In the genomic region with DNA sequence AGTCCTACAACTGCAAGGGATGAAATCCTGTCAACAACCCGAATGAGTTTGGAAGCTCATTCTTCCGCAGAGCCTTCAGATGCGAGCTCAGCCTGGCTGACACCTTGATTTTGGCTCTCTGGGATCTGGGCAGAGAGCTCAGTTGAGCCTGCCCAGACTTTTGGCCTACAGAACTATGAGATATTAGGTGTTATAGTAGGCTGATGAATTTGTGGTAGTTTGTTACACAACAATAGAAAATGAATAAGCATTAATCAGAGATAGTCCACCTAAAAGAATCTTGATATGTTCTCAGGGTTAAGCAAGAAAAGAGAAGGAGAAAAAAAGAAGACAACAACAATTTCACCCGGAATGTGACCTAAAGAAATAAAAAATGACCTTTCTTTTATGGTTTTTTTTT, we compare ENCODE assay signal across 34 cellular contexts. TPM values are rescaled to one million over a fixed set of nuclear protein-coding genes. Genes with fewer than 3 reads are reported as not detected.
DNase-seq lines count a peak whose midpoint lies in the region; ATAC-seq, FAIRE-seq and TF ChIP-seq lines count a peak whose summit lies in the region.
"Had no signal": no experiment of that assay in that cellular context is flagged by ENCODE, and none has a peak within 500 bp of the region (broad histone marks: within the 10 kb centered on the region; RNA-seq: fewer than 3 reads in every experiment).

No MANE protein-coding gene starts in this region.

- BruUV-seq in HepG2 (replicated peaks; lab: Mats Ljungman, UMichigan) = no TSS peak

- H3K4me1 ChIP-seq in HepG2 (ENCODE audit: insufficient read depth, low read length) (no peaks in the 10 kb centered on the region), right lobe of liver (no peaks in the 10 kb centered on the region)
- H3K4me1 ChIP-seq: esophagus squamous epithelium, neural progenitor cell, right atrium auricular region had no signal

- no peak overlapping the region for H3K4me3 ChIP-seq in HepG2 (replicated peaks in 1 of 3; ENCODE audit: insufficient read depth in 1 of 3, low read depth in 2 of 3, low read length in 3 of 3)
- no peak overlapping the region for H3K4me3 ChIP-seq in right lobe of liver
- H3K4me3 ChIP-seq: cardiac muscle cell, coronary artery, esophagus squamous epithelium, heart right ventricle, K562, MG63, neural progenitor cell, right atrium auricular region had no signal

- no peak for TF ChIP-seq EP300 in HepG2 (IDR thresholded peaks at IDR 0.05; ENCODE audit: low read depth in 2 of 2, low read length in 2 of 2)
- TF ChIP-seq EP300 in HepG2 (CRISPR knock-in tag; IDR thresholded peaks at IDR 0.05; ENCODE audit: borderline replicate concordance) = no peak

- no peaks in the 10 kb centered on the region for H3K36me3 ChIP-seq in HepG2 (replicated peaks in 1 of 2; ENCODE audit: control insufficient read depth in 1 of 2, insufficient read depth in 2 of 2, low read length in 2 of 2)
- no peaks in the 10 kb centered on the region for H3K36me3 ChIP-seq in right lobe of liver
- H3K36me3 ChIP-seq: cardiac muscle cell, esophagus squamous epithelium, heart right ventricle, MG63, neural progenitor cell, right atrium auricular region had no signal

- H3K9me3 ChIP-seq in HepG2 (ENCODE audit: low read length) (no peaks in the 10 kb centered on the region), right lobe of liver (no peaks in the 10 kb centered on the region)
- H3K9me3 ChIP-seq: esophagus squamous epithelium, heart right ventricle, MG63, right atrium auricular region had no signal

- no peaks in the 10 kb centered on the region for H3K79me2 ChIP-seq in HepG2 (ENCODE audit: insufficient read depth, low read length)

- TF ChIP-seq CTCF in HepG2 (CRISPR knock-in tag; IDR thresholded peaks at IDR 0.05) (no peak), right lobe of liver (IDR thresholded peaks at IDR 0.05) (no peak)

- H3K4me3 Mint-ChIP-seq in T-helper 1 cell treated with Interleukin-12 subunit alpha and Interleukin-12 subunit beta and Interleukin-4 antibody, amounts not matched to agents 30 μg/mL and 1 μg/mL, for 36 hours = no peak overlapping the region
- H3K4me3 Mint-ChIP-seq in dendritic cell treated with granulocyte-macrophage colony-stimulating factor and Interleukin-4, amounts not matched to agents 40 ng/mL and 50 ng/mL, for 4 days = no peak overlapping the region
- H3K4me3 Mint-ChIP-seq: CD14-positive monocyte, neural progenitor cell had no signal

- H3K4me2 ChIP-seq in HepG2 (ENCODE audit: low read depth, low read length) = no peak overlapping the region
- H3K4me2 ChIP-seq: neural progenitor cell had no signal

- no peak overlapping the region for H3K9ac ChIP-seq in HepG2 (ENCODE audit: insufficient read depth, low read depth, low read length)
- H3K9ac ChIP-seq: neural progenitor cell had no signal

- no peak for ATAC-seq in HepG2
- no peak for ATAC-seq in right lobe of liver
- ATAC-seq: K562 had no signal

- peaks cover 78% of the 10 kb centered on the region for H3K4me1 Mint-ChIP-seq in T-helper 1 cell treated with Interleukin-12 subunit alpha and Interleukin-12 subunit beta and Interleukin-4 antibody, amounts not matched to agents 30 μg/mL and 1 μg/mL, for 36 hours (ENCODE audit: low read depth)
- H3K4me1 Mint-ChIP-seq in dendritic cell treated with granulocyte-macrophage colony-stimulating factor and Interleukin-4, amounts not matched to agents 40 ng/mL and 50 ng/mL, for 4 days (ENCODE audit: low read depth) = peaks cover 48% of the 10 kb centered on the region
- H3K4me1 Mint-ChIP-seq: neural progenitor cell had no signal

- 25% methylated on average over 4 of the region's 4 CpGs for WGBS in HepG2 (ENCODE audit: low lambda C conversion rate)
- WGBS in right lobe of liver (ENCODE audit: insufficient coverage, low coverage, low lambda C conversion rate, missing lambda C conversion rate) = 26% methylated on average over 1 of the region's 4 CpGs

- peaks cover 10% of the 10 kb centered on the region for H3K36me3 Mint-ChIP-seq in T-helper 1 cell treated with Interleukin-12 subunit alpha and Interleukin-12 subunit beta and Interleukin-4 antibody, amounts not matched to agents 30 μg/mL and 1 μg/mL, for 36 hours (ENCODE audit: low read depth)
- H3K36me3 Mint-ChIP-seq in dendritic cell treated with granulocyte-macrophage colony-stimulating factor and Interleukin-4, amounts not matched to agents 40 ng/mL and 50 ng/mL, for 4 days (ENCODE audit: low read depth) = no peaks in the 10 kb centered on the region
- H3K36me3 Mint-ChIP-seq: CD14-positive monocyte, neural progenitor cell had no signal

- H3K27ac Mint-ChIP-seq in T-helper 1 cell treated with Interleukin-12 subunit alpha and Interleukin-12 subunit beta and Interleukin-4 antibody, amounts not matched to agents 30 μg/mL and 1 μg/mL, for 36 hours = peak overlapping the region; percentile 37
- peak overlapping the region; percentile 13 for H3K27ac Mint-ChIP-seq in dendritic cell treated with granulocyte-macrophage colony-stimulating factor and Interleukin-4, amounts not matched to agents 40 ng/mL and 50 ng/mL, for 4 days
- H3K27ac Mint-ChIP-seq: neural progenitor cell had no signal

- no peaks in the 10 kb centered on the region; a peak in 1 of 5 replicates for H3K27me3 ChIP-seq in HepG2 (ENCODE audit: control insufficient read depth in 1 of 2, insufficient read depth in 2 of 2, low read length in 2 of 2)
- no peaks in the 10 kb centered on the region for H3K27me3 ChIP-seq in right lobe of liver
- H3K27me3 ChIP-seq: cardiac muscle cell, esophagus squamous epithelium, heart right ventricle, MG63, neural progenitor cell, right atrium auricular region had no signal

- no peak overlapping the region for H2AFZ ChIP-seq in HepG2 (ENCODE audit: low read length)
- H2AFZ ChIP-seq: neural progenitor cell had no signal

- peaks cover 12% of the 10 kb centered on the region for H3K9me3 Mint-ChIP-seq in T-helper 1 cell treated with Interleukin-12 subunit alpha and Interleukin-12 subunit beta and Interleukin-4 antibody, amounts not matched to agents 30 μg/mL and 1 μg/mL, for 36 hours
- H3K9me3 Mint-ChIP-seq in dendritic cell treated with granulocyte-macrophage colony-stimulating factor and Interleukin-4, amounts not matched to agents 40 ng/mL and 50 ng/mL, for 4 days = no peaks in the 10 kb centered on the region
- H3K9me3 Mint-ChIP-seq: CD14-positive monocyte, neural progenitor cell had no signal

- no peak for DNase-seq in T-helper 1 cell
- DNase-seq in HepG2 (ENCODE audit: low spot score) = no peak
- no peak for DNase-seq in right lobe of liver
- DNase-seq in NCI-H69 (lab: John Stamatoyannopoulos, UW) = no peak
- DNase-seq in DMS153 treated with DMSO at 0.1 percent for 48 hours (lab: John Stamatoyannopoulos, UW; ENCODE audit: unreplicated experiment) = no peak
- DNase-seq in OCI-M2 (lab: John Stamatoyannopoulos, UW; ENCODE audit: unreplicated experiment) = no peak
- DNase-seq: activated CD8-positive, alpha-beta memory T cell treated with anti-CD3 and anti-CD28 coated beads, Interleukin-2, amount 50 U/mL, for 4 hours; activated gamma-delta T cell treated with Interleukin-2 at 50 U/mL for 16 hours; aorta; Calu3; esophagus squamous epithelium; foreskin melanocyte; heart right ventricle; MG63; NCI-H1417; NCI-H2081 treated with DMSO at 0.1 percent for 48 hours; NCI-H226; NCI-H774; RPMI8226; stimulated activated CD4-positive, alpha-beta T cell treated with anti-CD3 and anti-CD28 coated beads, Interleukin-2, amount 100 ng/mL, for 24 hours had no signal

- POLR2A ChIA-PET in HepG2 (lab: Yijun Ruan, JAX) = no interaction called here

- no peak for FAIRE-seq in HepG2 (lab: Jason Lieb, UNC)
- FAIRE-seq: K562, urothelium cell line had no signal

- intact Hi-C loops in HepG2 (cut with micrococcal nuclease; ENCODE audit: unreplicated experiment) = no loop called here
- intact Hi-C loops in right lobe of liver (cut with DNase I) = no loop called here
- intact Hi-C loops in dendritic cell treated with granulocyte-macrophage colony-stimulating factor and Interleukin-4, amounts not matched to agents 40 ng/mL and 50 ng/mL, for 4 days (cut with micrococcal nuclease) = no loop called here

- no peak overlapping the region for H3K27ac ChIP-seq in HepG2 (ENCODE audit: extremely low read length, insufficient read depth, low read length)
- H3K27ac ChIP-seq in right lobe of liver = no peak overlapping the region
- H3K27ac ChIP-seq: 22Rv1, cardiac muscle cell, coronary artery, esophagus squamous epithelium, neural progenitor cell, right atrium auricular region had no signal

- no peaks in the 10 kb centered on the region for H3K27me3 Mint-ChIP-seq in T-helper 1 cell treated with Interleukin-12 subunit alpha and Interleukin-12 subunit beta and Interleukin-4 antibody, amounts not matched to agents 30 μg/mL and 1 μg/mL, for 36 hours (ENCODE audit: low read depth)
- peaks cover 4% of the 10 kb centered on the region for H3K27me3 Mint-ChIP-seq in dendritic cell treated with granulocyte-macrophage colony-stimulating factor and Interleukin-4, amounts not matched to agents 40 ng/mL and 50 ng/mL, for 4 days

- no peaks in the 10 kb centered on the region for H4K20me1 ChIP-seq in HepG2 (ENCODE audit: insufficient read depth, low read length)

- no peak for TF ChIP-seq RAD21 in HepG2 (CRISPR knock-in tag; IDR thresholded peaks at IDR 0.05)

- TF ChIP-seq POLR2A in HepG2 (IDR thresholded peaks at IDR 0.05; ENCODE audit: insufficient read depth in 1 of 2, low read depth in 2 of 2, low read length in 2 of 2) (no peak), right lobe of liver (IDR thresholded peaks at IDR 0.05) (no peak)

- in situ Hi-C loops in HepG2 (cut with HindIII; ENCODE audit: extremely low pct_ligation_motif_present, low pct_unique_long_range_greater_than_20kb) = no loop called here

- CTCF ChIA-PET in HepG2 (lab: Yijun Ruan, JAX; ENCODE audit: low intra/inter-chr PET ratio, low total read pairs) = no interaction called here

RNA-seq across cellular contexts. Expression of a gene that starts 30.4 kb away (rescaled TPM):
- total RNA-seq in HepG2 (2016; rRNA removed; fragmentation: Illumina TruSeq; extraction: Trizol) (not detected in 2 replicates), right lobe of liver (under 1 TPM in 4 of 6 experiments, not detected in 2; 0.66 to 0.88 (median 0.78) TPM)
- total RNA-seq in HepG2 (2016; cell fraction: cytosol; rRNA removed; fragmentation: Illumina TruSeq; extraction: Trizol; ENCODE audit: low read depth) = not detected in 2 replicates
- not detected in 2 replicates for total RNA-seq in HepG2 (2016; cell fraction: insoluble cytoplasmic fraction; rRNA removed; fragmentation: Illumina TruSeq; extraction: Trizol)
- not detected in 2 replicates for total RNA-seq in HepG2 (2016; cell fraction: membrane; rRNA removed; fragmentation: Illumina TruSeq; extraction: Trizol)
- total RNA-seq in HepG2 (2016; cell fraction: nucleus; rRNA removed; fragmentation: Illumina TruSeq; extraction: Trizol) = not detected in 2 replicates
- 0.10 and 0.12 TPM in 2 replicates for polyA plus RNA-seq in HepG2 (2011; rRNA removed)
- polyA plus RNA-seq in HepG2 (2011; cell fraction: cytosol; rRNA removed) = 0.07 and 0.13 TPM in 2 replicates
- polyA plus RNA-seq in HepG2 (2011; cell fraction: nucleus; rRNA removed) = not detected in 2 replicates
- polyA plus RNA-seq in HepG2 (2012) = not detected in 2 replicates
- polyA plus RNA-seq in HepG2 (2016; cell fraction: cytosol; fragmentation: Illumina TruSeq; extraction: Trizol; ENCODE audit: low read depth) = not detected in 2 replicates
- polyA plus RNA-seq in HepG2 (2016; cell fraction: insoluble cytoplasmic fraction; fragmentation: Illumina TruSeq; extraction: Trizol; ENCODE audit: low read depth) = not detected in 2 replicates
- not detected in 2 replicates for polyA plus RNA-seq in HepG2 (2016; cell fraction: membrane; fragmentation: Illumina TruSeq; extraction: Trizol; ENCODE audit: low read depth)
- polyA plus RNA-seq in HepG2 (2016; cell fraction: nucleus; fragmentation: Illumina TruSeq; extraction: Trizol; ENCODE audit: insufficient read depth, low read depth) = not detected in 2 replicates
- not detected in 2 replicates for polyA minus RNA-seq in HepG2 (2011; rRNA and poly(A)+ RNA removed; ENCODE audit: low replicate concordance)
- not detected in 2 replicates for polyA minus RNA-seq in HepG2 (2011; cell fraction: cytosol; rRNA and poly(A)+ RNA removed)
- not detected in 2 replicates for polyA minus RNA-seq in HepG2 (2011; cell fraction: nucleus; rRNA and poly(A)+ RNA removed)
- total RNA-seq: Calu3, cardiac muscle cell, Daoy, HT1080, SK-MEL-5, temporal lobe had no signal
- polyA plus RNA-seq: cardiac muscle cell had no signal

RNA-seq across cellular contexts. Expression of a gene that starts 54.9 kb away (rescaled TPM):
- total RNA-seq in HepG2 (2016; rRNA removed; fragmentation: Illumina TruSeq; extraction: Trizol) (not detected in 2 replicates), right lobe of liver (under 1 TPM in 5 of 6 experiments, not detected in 1; 0.44 to 0.93 (median 0.48) TPM)
- total RNA-seq in HepG2 (2016; cell fraction: cytosol; rRNA removed; fragmentation: Illumina TruSeq; extraction: Trizol; ENCODE audit: low read depth) = not detected in 2 replicates
- not detected in 2 replicates for total RNA-seq in HepG2 (2016; cell fraction: insoluble cytoplasmic fraction; rRNA removed; fragmentation: Illumina TruSeq; extraction: Trizol)
- not detected in 2 replicates for total RNA-seq in HepG2 (2016; cell fraction: membrane; rRNA removed; fragmentation: Illumina TruSeq; extraction: Trizol)
- not detected in 2 replicates for total RNA-seq in HepG2 (2016; cell fraction: nucleus; rRNA removed; fragmentation: Illumina TruSeq; extraction: Trizol)
- polyA plus RNA-seq in HepG2 (2011; rRNA removed) = 0.08 TPM in 1 of 2 replicates, not detected in the other
- polyA plus RNA-seq in HepG2 (2011; cell fraction: cytosol; rRNA removed) = not detected in 2 replicates
- polyA plus RNA-seq in HepG2 (2011; cell fraction: nucleus; rRNA removed) = not detected in 2 replicates
- not detected in 2 replicates for polyA plus RNA-seq in HepG2 (2012)
- polyA plus RNA-seq in HepG2 (2016; cell fraction: cytosol; fragmentation: Illumina TruSeq; extraction: Trizol; ENCODE audit: low read depth) = not detected in 2 replicates
- not detected in 2 replicates for polyA plus RNA-seq in HepG2 (2016; cell fraction: insoluble cytoplasmic fraction; fragmentation: Illumina TruSeq; extraction: Trizol; ENCODE audit: low read depth)
- polyA plus RNA-seq in HepG2 (2016; cell fraction: membrane; fragmentation: Illumina TruSeq; extraction: Trizol; ENCODE audit: low read depth) = not detected in 2 replicates
- not detected in 2 replicates for polyA plus RNA-seq in HepG2 (2016; cell fraction: nucleus; fragmentation: Illumina TruSeq; extraction: Trizol; ENCODE audit: insufficient read depth, low read depth)
- not detected in 2 replicates for polyA minus RNA-seq in HepG2 (2011; rRNA and poly(A)+ RNA removed; ENCODE audit: low replicate concordance)
- polyA minus RNA-seq in HepG2 (2011; cell fraction: cytosol; rRNA and poly(A)+ RNA removed) = not detected in 2 replicates
- polyA minus RNA-seq in HepG2 (2011; cell fraction: nucleus; rRNA and poly(A)+ RNA removed) = not detected in 2 replicates
- total RNA-seq: Calu3, cardiac muscle cell, Daoy, HT1080, K562, SK-MEL-5, temporal lobe had no signal
- polyA plus RNA-seq: cardiac muscle cell, K562 had no signal
